ENCODE assay signal across 1 cellular context in the genomic region with DNA sequence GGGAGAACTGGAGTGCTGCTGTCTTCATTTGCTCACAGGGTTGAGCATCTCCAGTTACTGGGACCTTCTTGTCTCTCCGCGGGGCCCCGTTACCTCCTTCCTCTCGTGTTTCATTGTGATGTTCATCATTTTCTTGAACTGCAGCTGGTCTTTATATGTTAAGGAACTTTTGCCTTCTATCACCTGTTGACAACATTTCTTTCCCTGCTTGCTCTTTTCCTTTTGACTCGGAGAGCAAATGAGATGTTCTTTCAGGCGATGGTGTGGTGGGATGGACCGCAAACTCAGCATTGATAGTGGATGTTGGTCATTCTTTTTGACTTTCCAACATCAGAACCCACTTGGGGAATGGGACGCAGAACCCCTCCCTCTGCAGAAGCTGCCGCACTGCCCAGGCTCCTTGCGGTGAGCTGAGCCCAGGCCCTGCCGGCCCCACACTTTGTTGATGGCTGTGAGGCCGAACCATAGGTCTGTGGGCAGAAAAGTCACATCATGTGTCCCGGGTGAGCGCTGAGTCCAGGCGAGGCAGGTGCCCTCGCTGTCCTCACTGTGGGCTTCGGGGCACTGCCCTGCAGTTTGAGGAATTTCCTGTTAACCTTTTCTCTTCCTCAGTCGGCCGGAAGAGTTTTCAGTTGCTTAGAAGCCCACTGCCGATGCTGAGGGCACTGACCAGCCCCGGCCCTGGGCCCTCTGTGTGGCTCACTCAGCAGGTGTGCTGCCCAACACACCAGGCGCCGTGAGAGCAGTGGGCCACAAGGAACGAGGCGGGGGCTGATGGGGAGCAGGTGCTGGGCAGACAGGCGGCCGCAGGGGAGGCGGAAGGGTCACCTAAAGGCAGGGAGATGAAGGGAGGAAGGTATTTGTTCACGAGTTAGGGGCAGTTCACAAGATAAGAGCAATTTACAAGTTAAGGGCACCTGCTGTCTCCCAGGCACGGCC.
A peak's percentile ranks its signal among the peaks of the same experiment; 100 is the strongest.
TF ChIP-seq lines count a peak whose summit lies in the region.

No MANE protein-coding gene starts in this region.

TF ChIP-seq in HepG2, 621 proteins besides CTCF, POLR2A, EP300 and RAD21:
- TF ChIP-seq KDM2A (CRISPR knock-in tag; IDR thresholded peaks at IDR 0.05; ENCODE audit: borderline replicate concordance, low read depth) (peak; percentile 76; the same call in 1 of the 2 replicates), HNRNPL (IDR thresholded peaks at IDR 0.05; ENCODE audit: low read depth, low read length) (peak; percentile 50; the same call in 1 of the 2 replicates), SALL2 (CRISPR knock-in tag; IDR thresholded peaks at IDR 0.05) (0 out of 2 replicates have a peak, but pooled peaks have one; percentile 3), AGO2 (optimal IDR thresholded peaks at IDR 0.05; ENCODE audit: low read depth, low read length) (peak; percentile 90), RFXANK (CRISPR knock-in tag; IDR thresholded peaks at IDR 0.05) (no peak), ZNF652 (CRISPR knock-in tag; IDR thresholded peaks at IDR 0.05; ENCODE audit: borderline replicate concordance, low read depth) (peak; percentile 40; the same call in 1 of the 2 replicates), ZNF672 (CRISPR knock-in tag; IDR thresholded peaks at IDR 0.05) (no peak), KLF13 (CRISPR knock-in tag; IDR thresholded peaks at IDR 0.05) (no peak), AGO1 (IDR thresholded peaks at IDR 0.05; ENCODE audit: low read depth, low read length, poor library complexity, severe bottlenecking) (peak; percentile 89), ZKSCAN1 (IDR thresholded peaks at IDR 0.05; ENCODE audit: low read length) (peak; percentile 29; the same call in 1 of the 2 replicates), AKAP8 (CRISPR knock-in tag; IDR thresholded peaks at IDR 0.05) (peak; percentile 18; the same call in 1 of the 2 replicates), BCL6 (CRISPR knock-in tag; IDR thresholded peaks at IDR 0.05) (0 out of 2 replicates have a peak, but pooled peaks have one; percentile 22), RBM39 (IDR thresholded peaks at IDR 0.05; ENCODE audit: low read depth, low read length, poor library complexity, severe bottlenecking) (peak; percentile 32), ZNF501 (CRISPR knock-in tag; IDR thresholded peaks at IDR 0.05) (0 out of 2 replicates have a peak, but pooled peaks have one; percentile 32), BORCS8-MEF2B (CRISPR knock-in tag; IDR thresholded peaks at IDR 0.05) (0 out of 2 replicates have a peak, but pooled peaks have one; percentile 10), MAFG (CRISPR knock-in tag; IDR thresholded peaks at IDR 0.05) (no peak)
- TF ChIP-seq, protein P1, sequence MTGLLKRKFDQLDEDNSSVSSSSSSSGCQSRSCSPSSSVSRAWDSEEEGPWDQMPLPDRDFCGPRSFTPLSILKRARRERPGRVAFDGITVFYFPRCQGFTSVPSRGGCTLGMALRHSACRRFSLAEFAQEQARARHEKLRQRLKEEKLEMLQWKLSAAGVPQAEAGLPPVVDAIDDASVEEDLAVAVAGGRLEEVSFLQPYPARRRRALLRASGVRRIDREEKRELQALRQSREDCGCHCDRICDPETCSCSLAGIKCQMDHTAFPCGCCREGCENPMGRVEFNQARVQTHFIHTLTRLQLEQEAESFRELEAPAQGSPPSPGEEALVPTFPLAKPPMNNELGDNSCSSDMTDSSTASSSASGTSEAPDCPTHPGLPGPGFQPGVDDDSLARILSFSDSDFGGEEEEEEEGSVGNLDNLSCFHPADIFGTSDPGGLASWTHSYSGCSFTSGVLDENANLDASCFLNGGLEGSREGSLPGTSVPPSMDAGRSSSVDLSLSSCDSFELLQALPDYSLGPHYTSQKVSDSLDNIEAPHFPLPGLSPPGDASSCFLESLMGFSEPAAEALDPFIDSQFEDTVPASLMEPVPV (CRISPR knock-in tag; IDR thresholded peaks at IDR 0.05), result no peak
- TF ChIP-seq, protein P2, sequence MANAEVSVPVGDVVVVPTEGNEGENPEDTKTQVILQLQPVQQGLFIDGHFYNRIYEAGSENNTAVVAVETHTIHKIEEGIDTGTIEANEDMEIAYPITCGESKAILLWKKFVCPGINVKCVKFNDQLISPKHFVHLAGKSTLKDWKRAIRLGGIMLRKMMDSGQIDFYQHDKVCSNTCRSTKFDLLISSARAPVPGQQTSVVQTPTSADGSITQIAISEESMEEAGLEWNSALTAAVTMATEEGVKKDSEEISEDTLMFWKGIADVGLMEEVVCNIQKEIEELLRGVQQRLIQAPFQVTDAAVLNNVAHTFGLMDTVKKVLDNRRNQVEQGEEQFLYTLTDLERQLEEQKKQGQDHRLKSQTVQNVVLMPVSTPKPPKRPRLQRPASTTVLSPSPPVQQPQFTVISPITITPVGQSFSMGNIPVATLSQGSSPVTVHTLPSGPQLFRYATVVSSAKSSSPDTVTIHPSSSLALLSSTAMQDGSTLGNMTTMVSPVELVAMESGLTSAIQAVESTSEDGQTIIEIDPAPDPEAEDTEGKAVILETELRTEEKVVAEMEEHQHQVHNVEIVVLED (CRISPR knock-in tag; IDR thresholded peaks at IDR 0.05; ENCODE audit: borderline replicate concordance), result no peak
- TF ChIP-seq, protein P3, sequence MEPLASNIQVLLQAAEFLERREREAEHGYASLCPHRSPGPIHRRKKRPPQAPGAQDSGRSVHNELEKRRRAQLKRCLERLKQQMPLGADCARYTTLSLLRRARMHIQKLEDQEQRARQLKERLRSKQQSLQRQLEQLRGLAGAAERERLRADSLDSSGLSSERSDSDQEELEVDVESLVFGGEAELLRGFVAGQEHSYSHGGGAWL (CRISPR knock-in tag; IDR thresholded peaks at IDR 0.05), result 0 out of 2 replicates have a peak, but pooled peaks have one; percentile 40
- TF ChIP-seq, protein P4, sequence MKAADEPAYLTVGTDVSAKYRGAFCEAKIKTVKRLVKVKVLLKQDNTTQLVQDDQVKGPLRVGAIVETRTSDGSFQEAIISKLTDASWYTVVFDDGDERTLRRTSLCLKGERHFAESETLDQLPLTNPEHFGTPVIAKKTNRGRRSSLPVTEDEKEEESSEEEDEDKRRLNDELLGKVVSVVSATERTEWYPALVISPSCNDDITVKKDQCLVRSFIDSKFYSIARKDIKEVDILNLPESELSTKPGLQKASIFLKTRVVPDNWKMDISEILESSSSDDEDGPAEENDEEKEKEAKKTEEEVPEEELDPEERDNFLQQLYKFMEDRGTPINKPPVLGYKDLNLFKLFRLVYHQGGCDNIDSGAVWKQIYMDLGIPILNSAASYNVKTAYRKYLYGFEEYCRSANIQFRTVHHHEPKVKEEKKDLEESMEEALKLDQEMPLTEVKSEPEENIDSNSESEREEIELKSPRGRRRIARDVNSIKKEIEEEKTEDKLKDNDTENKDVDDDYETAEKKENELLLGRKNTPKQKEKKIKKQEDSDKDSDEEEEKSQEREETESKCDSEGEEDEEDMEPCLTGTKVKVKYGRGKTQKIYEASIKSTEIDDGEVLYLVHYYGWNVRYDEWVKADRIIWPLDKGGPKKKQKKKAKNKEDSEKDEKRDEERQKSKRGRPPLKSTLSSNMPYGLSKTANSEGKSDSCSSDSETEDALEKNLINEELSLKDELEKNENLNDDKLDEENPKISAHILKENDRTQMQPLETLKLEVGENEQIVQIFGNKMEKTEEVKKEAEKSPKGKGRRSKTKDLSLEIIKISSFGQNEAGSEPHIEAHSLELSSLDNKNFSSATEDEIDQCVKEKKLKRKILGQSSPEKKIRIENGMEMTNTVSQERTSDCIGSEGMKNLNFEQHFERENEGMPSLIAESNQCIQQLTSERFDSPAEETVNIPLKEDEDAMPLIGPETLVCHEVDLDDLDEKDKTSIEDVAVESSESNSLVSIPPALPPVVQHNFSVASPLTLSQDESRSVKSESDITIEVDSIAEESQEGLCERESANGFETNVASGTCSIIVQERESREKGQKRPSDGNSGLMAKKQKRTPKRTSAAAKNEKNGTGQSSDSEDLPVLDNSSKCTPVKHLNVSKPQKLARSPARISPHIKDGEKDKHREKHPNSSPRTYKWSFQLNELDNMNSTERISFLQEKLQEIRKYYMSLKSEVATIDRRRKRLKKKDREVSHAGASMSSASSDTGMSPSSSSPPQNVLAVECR (CRISPR knock-in tag; IDR thresholded peaks at IDR 0.05; ENCODE audit: borderline replicate concordance), result no peak
- TF ChIP-seq, protein P5, sequence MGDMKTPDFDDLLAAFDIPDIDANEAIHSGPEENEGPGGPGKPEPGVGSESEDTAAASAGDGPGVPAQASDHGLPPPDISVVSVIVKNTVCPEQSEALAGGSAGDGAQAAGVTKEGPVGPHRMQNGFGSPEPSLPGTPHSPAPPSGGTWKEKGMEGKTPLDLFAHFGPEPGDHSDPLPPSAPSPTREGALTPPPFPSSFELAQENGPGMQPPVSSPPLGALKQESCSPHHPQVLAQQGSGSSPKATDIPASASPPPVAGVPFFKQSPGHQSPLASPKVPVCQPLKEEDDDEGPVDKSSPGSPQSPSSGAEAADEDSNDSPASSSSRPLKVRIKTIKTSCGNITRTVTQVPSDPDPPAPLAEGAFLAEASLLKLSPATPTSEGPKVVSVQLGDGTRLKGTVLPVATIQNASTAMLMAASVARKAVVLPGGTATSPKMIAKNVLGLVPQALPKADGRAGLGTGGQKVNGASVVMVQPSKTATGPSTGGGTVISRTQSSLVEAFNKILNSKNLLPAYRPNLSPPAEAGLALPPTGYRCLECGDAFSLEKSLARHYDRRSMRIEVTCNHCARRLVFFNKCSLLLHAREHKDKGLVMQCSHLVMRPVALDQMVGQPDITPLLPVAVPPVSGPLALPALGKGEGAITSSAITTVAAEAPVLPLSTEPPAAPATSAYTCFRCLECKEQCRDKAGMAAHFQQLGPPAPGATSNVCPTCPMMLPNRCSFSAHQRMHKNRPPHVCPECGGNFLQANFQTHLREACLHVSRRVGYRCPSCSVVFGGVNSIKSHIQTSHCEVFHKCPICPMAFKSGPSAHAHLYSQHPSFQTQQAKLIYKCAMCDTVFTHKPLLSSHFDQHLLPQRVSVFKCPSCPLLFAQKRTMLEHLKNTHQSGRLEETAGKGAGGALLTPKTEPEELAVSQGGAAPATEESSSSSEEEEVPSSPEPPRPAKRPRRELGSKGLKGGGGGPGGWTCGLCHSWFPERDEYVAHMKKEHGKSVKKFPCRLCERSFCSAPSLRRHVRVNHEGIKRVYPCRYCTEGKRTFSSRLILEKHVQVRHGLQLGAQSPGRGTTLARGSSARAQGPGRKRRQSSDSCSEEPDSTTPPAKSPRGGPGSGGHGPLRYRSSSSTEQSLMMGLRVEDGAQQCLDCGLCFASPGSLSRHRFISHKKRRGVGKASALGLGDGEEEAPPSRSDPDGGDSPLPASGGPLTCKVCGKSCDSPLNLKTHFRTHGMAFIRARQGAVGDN (CRISPR knock-in tag; IDR thresholded peaks at IDR 0.05), result peak; percentile 12; the same call in 1 of the 2 replicates
- TF ChIP-seq, protein P6, sequence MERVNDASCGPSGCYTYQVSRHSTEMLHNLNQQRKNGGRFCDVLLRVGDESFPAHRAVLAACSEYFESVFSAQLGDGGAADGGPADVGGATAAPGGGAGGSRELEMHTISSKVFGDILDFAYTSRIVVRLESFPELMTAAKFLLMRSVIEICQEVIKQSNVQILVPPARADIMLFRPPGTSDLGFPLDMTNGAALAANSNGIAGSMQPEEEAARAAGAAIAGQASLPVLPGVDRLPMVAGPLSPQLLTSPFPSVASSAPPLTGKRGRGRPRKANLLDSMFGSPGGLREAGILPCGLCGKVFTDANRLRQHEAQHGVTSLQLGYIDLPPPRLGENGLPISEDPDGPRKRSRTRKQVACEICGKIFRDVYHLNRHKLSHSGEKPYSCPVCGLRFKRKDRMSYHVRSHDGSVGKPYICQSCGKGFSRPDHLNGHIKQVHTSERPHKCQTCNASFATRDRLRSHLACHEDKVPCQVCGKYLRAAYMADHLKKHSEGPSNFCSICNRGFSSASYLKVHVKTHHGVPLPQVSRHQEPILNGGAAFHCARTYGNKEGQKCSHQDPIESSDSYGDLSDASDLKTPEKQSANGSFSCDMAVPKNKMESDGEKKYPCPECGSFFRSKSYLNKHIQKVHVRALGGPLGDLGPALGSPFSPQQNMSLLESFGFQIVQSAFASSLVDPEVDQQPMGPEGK (CRISPR knock-in tag; IDR thresholded peaks at IDR 0.05), result 0 out of 2 replicates have a peak, but pooled peaks have one; percentile 29
- TF ChIP-seq, protein P7, sequence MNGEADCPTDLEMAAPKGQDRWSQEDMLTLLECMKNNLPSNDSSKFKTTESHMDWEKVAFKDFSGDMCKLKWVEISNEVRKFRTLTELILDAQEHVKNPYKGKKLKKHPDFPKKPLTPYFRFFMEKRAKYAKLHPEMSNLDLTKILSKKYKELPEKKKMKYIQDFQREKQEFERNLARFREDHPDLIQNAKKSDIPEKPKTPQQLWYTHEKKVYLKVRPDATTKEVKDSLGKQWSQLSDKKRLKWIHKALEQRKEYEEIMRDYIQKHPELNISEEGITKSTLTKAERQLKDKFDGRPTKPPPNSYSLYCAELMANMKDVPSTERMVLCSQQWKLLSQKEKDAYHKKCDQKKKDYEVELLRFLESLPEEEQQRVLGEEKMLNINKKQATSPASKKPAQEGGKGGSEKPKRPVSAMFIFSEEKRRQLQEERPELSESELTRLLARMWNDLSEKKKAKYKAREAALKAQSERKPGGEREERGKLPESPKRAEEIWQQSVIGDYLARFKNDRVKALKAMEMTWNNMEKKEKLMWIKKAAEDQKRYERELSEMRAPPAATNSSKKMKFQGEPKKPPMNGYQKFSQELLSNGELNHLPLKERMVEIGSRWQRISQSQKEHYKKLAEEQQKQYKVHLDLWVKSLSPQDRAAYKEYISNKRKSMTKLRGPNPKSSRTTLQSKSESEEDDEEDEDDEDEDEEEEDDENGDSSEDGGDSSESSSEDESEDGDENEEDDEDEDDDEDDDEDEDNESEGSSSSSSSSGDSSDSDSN (CRISPR knock-in tag; IDR thresholded peaks at IDR 0.05), result no peak
TF ChIP-seq in HepG2: peak in this region for 15.
